Comparison of ENCODE assay signal across 1 cellular context in the genomic region with DNA sequence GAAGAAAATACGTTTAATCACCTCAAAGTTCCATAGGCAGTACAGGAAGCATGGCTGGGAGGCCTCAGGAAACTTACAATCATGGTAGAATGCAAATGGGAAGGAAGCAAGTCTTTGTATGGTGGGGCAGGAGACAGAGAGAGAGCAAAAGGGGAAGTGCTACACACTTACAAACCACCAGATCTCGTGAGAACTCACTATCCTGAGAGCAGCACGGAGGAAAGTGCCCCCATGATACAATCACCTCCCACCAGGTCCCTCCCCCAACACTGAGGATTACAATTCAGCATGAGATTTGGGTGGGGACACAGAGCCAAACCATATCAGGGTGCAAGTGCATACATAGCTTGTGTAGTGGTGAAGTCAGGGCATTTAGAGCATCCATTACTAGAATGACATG.
TF ChIP-seq lines count a peak whose summit lies in the region.

No MANE protein-coding gene starts in this region.

TF ChIP-seq in SK-N-SH treated with all-trans-retinoic acid at 6 μM for 48 hours, 23 proteins besides CTCF, POLR2A, EP300 and RAD21 (continued from another document):
- TF ChIP-seq ZFP3 (CRISPR knock-in tag; IDR thresholded peaks at IDR 0.05): no peak
